ENCODE assay signal across 16 cellular contexts in the genomic region with DNA sequence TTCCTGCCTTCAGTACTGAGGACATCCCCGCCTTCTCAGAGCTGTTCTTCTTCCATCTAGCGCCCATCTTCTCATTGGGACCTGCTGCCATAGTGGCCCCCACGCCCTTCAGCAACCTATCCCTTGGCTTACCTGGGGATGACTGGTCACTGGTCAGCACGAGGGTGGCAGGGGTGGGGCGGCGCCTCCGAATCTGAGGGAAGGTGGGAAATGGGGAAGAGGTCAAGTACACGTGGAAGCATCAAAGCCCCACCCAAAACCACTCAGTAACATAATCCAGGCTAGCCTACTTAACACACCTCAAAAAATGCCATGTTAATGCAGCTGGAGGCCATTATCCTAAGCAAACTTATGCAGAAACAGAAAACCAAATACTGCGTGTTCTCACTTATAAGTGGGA. TPM values are rescaled to one million over a fixed set of nuclear protein-coding genes. Genes with fewer than 3 reads are reported as not detected.
A peak's percentile ranks its signal among the peaks of the same experiment; 100 is the strongest.
DNase-seq lines count a peak whose midpoint lies in the region; ATAC-seq and TF ChIP-seq lines count a peak whose summit lies in the region.
"Had no signal": no experiment of that assay in that cellular context is flagged by ENCODE, and none has a peak within 500 bp of the region (broad histone marks: within the 10 kb centered on the region; RNA-seq: fewer than 3 reads in every experiment).

No MANE protein-coding gene starts in this region.

- TF ChIP-seq CTCF in HEK293 (tag by site-specific recombination; IDR thresholded peaks at IDR 0.05) (no peak), nephron progenitor cell (IDR thresholded peaks at IDR 0.05) (no peak), omental fat pad (IDR thresholded peaks at IDR 0.05) (no peak)

- POLR2A ChIA-PET in HEK293 (lab: Yijun Ruan, JAX) = no interaction called here

- H3K9me3 ChIP-seq in HEK293 (ENCODE audit: control insufficient read depth, insufficient read depth, low read depth, low read length) = no peaks in the 10 kb centered on the region

- H3K4me1 Mint-ChIP-seq in nephron progenitor cell = peaks cover 69% of the 10 kb centered on the region

- no peaks in the 10 kb centered on the region for H3K36me3 Mint-ChIP-seq in nephron progenitor cell (ENCODE audit: low read depth)

- no peak overlapping the region for H3K4me3 ChIP-seq in HEK293 (ENCODE audit: low read depth, low read length)

- H3K27me3 Mint-ChIP-seq in nephron progenitor cell (ENCODE audit: low read depth, poor library complexity) = peaks cover 49% of the 10 kb centered on the region

- no peaks in the 10 kb centered on the region for H3K36me3 ChIP-seq in HEK293 (ENCODE audit: control insufficient read depth in 2 of 2, insufficient read depth in 1 of 2, low read length in 2 of 2)

- H3K9me3 Mint-ChIP-seq in nephron progenitor cell = no peaks in the 10 kb centered on the region
- H3K9me3 Mint-ChIP-seq: CD4-positive, alpha-beta T cell had no signal

- H3K27ac ChIP-seq in HEK293 (ENCODE audit: extremely low read depth, low read depth, low read length) = no peak overlapping the region
- peak overlapping the region; percentile 47 for H3K27ac ChIP-seq in temporal lobe (ENCODE audit: low read depth, low read length)

- peak overlapping the region; percentile 28 for H3K4me3 Mint-ChIP-seq in nephron progenitor cell
- H3K4me3 Mint-ChIP-seq: B cell; CD4-positive, alpha-beta T cell had no signal

- no peak for ATAC-seq in omental fat pad (ENCODE audit: low FRiP score)
- ATAC-seq: HCT116 had no signal

- no peaks in the 10 kb centered on the region; the same call in 1 of the 2 replicates for H3K4me1 ChIP-seq in HEK293 (ENCODE audit: control insufficient read depth, insufficient read depth, low read length)

- DNase-seq in NCI-H748 treated with DMSO at 0.1 percent for 48 hours (lab: John Stamatoyannopoulos, UW) (peak; percentile 20), nephron progenitor cell (no peak), LoVo (ENCODE audit: low spot score) (no peak), omental fat pad (ENCODE audit: low spot score) (no peak), NCI-H187 treated with DMSO at 0.1 percent for 48 hours (lab: John Stamatoyannopoulos, UW) (no peak)
- DNase-seq: C1 segment of cervical spinal cord; Calu3; CD4-positive, alpha-beta T cell; DMS 273 treated with DMSO at 0.1 percent for 48 hours had no signal

- CTCF ChIA-PET in HEK293 (lab: Yijun Ruan, JAX) = interaction anchor here (0.7 to 6.5 kb wide), 6 partner anchors 9 to 60 kb away, joined by 3 to 64 read pairs (median 4); no protein-coding TSS in a partner anchor

- H3K27ac Mint-ChIP-seq in nephron progenitor cell = no peak overlapping the region
- H3K27ac Mint-ChIP-seq: B cell; CD4-positive, alpha-beta T cell had no signal

TF ChIP-seq in HEK293, 187 proteins besides CTCF, POLR2A, EP300 and RAD21:
- TF ChIP-seq KLF1 (tag by site-specific recombination; IDR thresholded peaks at IDR 0.05) (peak; percentile 65), ZSCAN23 (tag by site-specific recombination; IDR thresholded peaks at IDR 0.05) (no peak)
- TF ChIP-seq, protein P1, sequence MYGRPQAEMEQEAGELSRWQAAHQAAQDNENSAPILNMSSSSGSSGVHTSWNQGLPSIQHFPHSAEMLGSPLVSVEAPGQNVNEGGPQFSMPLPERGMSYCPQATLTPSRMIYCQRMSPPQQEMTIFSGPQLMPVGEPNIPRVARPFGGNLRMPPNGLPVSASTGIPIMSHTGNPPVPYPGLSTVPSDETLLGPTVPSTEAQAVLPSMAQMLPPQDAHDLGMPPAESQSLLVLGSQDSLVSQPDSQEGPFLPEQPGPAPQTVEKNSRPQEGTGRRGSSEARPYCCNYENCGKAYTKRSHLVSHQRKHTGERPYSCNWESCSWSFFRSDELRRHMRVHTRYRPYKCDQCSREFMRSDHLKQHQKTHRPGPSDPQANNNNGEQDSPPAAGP (tag by site-specific recombination; IDR thresholded peaks at IDR 0.05) = peak; percentile 29; the same call in 1 of the 2 replicates

RNA-seq across cellular contexts. Expression of a gene that starts 4.3 kb away (rescaled TPM):
- total RNA-seq in temporal lobe = 7.9 TPM
- total RNA-seq in omental fat pad = 100 to 1,000 TPM; 115 to 168 (median 145) TPM
- total RNA-seq: B cell; CD4-positive, alpha-beta T cell; Daoy; HT1080 had no signal

RNA-seq across cellular contexts. Expression of a gene that starts 34.7 kb away (rescaled TPM):
- 3.7 TPM for total RNA-seq in temporal lobe
- total RNA-seq in omental fat pad = 10 to 100 TPM; 29.9 to 85.6 (median 39.0) TPM
- total RNA-seq: Calu3, HT1080 had no signal

RNA-seq across cellular contexts. Expression of a gene that starts 50.6 kb away (rescaled TPM):
- total RNA-seq in temporal lobe = not detected
- not detected for total RNA-seq in omental fat pad
- total RNA-seq: B cell; Calu3; CD4-positive, alpha-beta T cell; Daoy; H4; HT1080 had no signal

Comparison
In these comparisons a context has a peak if more than half of its experiments do, and no peak if none do; other contexts are left out.
1. RNA of a gene that starts 4.3 kb away (total RNA-seq): 115 to 168 TPM in omental fat pad; 7.9 TPM in temporal lobe (single experiment); every median in the first group is over 10 times any median in the second.